ENCODE assay signal across 1 cellular context in the genomic region with DNA sequence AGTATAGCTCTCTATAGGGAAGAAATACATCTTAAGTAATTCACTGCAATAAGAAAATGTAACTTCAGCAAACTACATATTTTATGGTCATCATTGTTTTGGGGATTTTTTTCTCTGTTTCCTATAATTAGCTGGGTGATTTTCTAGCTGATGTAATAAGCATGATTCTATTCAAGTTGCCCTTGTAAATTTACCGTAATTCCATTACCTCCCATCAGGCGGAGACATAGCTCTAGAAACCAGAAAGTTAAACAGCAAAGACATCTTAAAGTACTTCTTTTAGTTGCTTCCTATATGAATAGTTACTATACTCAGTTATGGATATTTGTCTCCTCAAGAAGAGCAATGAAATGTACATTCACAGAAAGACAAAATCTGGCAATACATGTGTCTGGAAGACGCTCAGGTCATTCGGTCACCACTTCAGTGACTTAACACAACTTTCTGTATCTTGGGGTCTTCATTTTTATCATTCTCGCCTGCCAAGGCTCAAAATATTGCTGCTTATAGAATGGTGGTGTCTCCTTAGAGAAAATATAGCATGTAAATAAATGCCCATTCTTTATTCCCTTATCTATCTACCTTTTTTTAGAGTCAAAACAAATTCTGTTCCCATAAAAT.
TF ChIP-seq lines count a peak whose summit lies in the region.

No MANE protein-coding gene starts in this region.

TF ChIP-seq in K562, 482 proteins besides CTCF, POLR2A, EP300 and RAD21 (continued from another document):
- no peak for TF ChIP-seq ZNF764 (CRISPR knock-in tag; IDR thresholded peaks at IDR 0.05; ENCODE audit: low read depth)
- peak; percentile 75; the same call in 1 of the 2 replicates for TF ChIP-seq CC2D1A (IDR thresholded peaks at IDR 0.05)
TF ChIP-seq in K562: peak in this region for 9.
